Comparison of ENCODE assay signal across 15 cellular contexts in the genomic region with DNA sequence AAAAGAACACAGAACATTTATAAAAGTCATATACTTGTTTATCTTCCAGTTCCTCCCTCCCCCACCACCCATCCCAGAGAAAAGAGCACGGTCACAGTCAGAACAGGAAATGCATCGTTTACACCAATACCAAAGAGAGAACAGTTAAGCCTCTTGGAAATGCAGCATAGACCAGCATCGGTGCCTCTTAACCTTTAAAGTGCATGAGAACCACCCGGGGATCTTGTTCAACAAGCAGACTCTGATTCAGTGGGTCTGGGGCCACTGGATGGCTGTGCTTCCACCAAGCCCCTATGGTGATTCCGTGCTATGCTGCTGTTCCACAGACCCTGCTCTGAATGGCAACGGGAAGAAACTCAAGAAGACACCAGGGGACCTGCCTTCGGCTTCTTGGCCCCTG. TPM values are rescaled to one million over a fixed set of nuclear protein-coding genes. Genes with fewer than 3 reads are reported as not detected.
DNase-seq lines count a peak whose midpoint lies in the region; ATAC-seq and TF ChIP-seq lines count a peak whose summit lies in the region.
"Had no signal": no experiment of that assay in that cellular context is flagged by ENCODE, and none has a peak within 500 bp of the region (broad histone marks: within the 10 kb centered on the region; RNA-seq: fewer than 3 reads in every experiment).

No MANE protein-coding gene starts in this region.

- TF ChIP-seq CTCF in left ventricle myocardium inferior (IDR thresholded peaks at IDR 0.05; ENCODE audit: borderline replicate concordance) (no peak), upper lobe of right lung (IDR thresholded peaks at IDR 0.05) (no peak)

- H3K4me1 ChIP-seq in left ventricle myocardium inferior = peaks cover 21% of the 10 kb centered on the region
- peaks cover 18% of the 10 kb centered on the region for H3K4me1 ChIP-seq in upper lobe of right lung
- H3K4me1 ChIP-seq: BLaER1 had no signal

- no peaks in the 10 kb centered on the region for H3K9me3 ChIP-seq in left ventricle myocardium inferior (replicated peaks)
- H3K9me3 ChIP-seq in upper lobe of right lung = no peaks in the 10 kb centered on the region
- H3K9me3 ChIP-seq: BLaER1 had no signal

- H3K4me3 ChIP-seq in left ventricle myocardium inferior (peak overlapping the region; percentile 23), upper lobe of right lung (no peak overlapping the region)
- H3K4me3 ChIP-seq: BLaER1, cardiac muscle cell, SK-N-MC had no signal

- H3K36me3 Mint-ChIP-seq in activated T-helper 2 cell treated with anti-CD3 and anti-CD28 coated beads, Interferon-gamma antibody, Interleukin-2, Interleukin-4, amounts not matched to agents 10 μg/mL and 5 μg/mL and 100 μg/mL, durations not matched to agents 14 hours and 24 hours and 36 hours (ENCODE audit: low read depth) = peaks cover 2% of the 10 kb centered on the region
- peaks cover 0 to 3% (median 0%) of the 10 kb centered on the region in 3 donors for H3K36me3 Mint-ChIP-seq in immature natural killer cell

- H3K27me3 Mint-ChIP-seq in activated T-helper 2 cell treated with anti-CD3 and anti-CD28 coated beads, Interferon-gamma antibody, Interleukin-2, Interleukin-4, amounts not matched to agents 10 μg/mL and 5 μg/mL and 100 μg/mL, durations not matched to agents 14 hours and 24 hours and 36 hours (ENCODE audit: low read depth) = no peaks in the 10 kb centered on the region
- H3K27me3 Mint-ChIP-seq in immature natural killer cell (ENCODE audit: low read depth in 3 of 3) = peaks cover 0 to 2% (median 0%) of the 10 kb centered on the region in 3 donors

- H3K27me3 ChIP-seq in left ventricle myocardium inferior (ENCODE audit: low read depth) (no peaks in the 10 kb centered on the region), upper lobe of right lung (no peaks in the 10 kb centered on the region)
- H3K27me3 ChIP-seq: BLaER1, cardiac muscle cell had no signal

- no peak for DNase-seq in left ventricle myocardium inferior
- no peak for DNase-seq in Right ventricle myocardium superior
- DNase-seq in activated T-helper 2 cell treated with anti-CD3 and anti-CD28 coated beads, Interferon-gamma antibody, Interleukin-2, Interleukin-4, amounts not matched to agents 10 μg/mL and 5 μg/mL and 100 μg/mL, durations not matched to agents 14 hours and 24 hours and 36 hours (ENCODE audit: low spot score) = no peak
- DNase-seq in iris pigment epithelial cell (ENCODE audit: low read depth) = peak; percentile 97
- no peak for DNase-seq in upper lobe of right lung
- no peak for DNase-seq in immature natural killer cell
- DNase-seq: GOT3; hippocampal formation; NCI-H2081 treated with DMSO at 0.1 percent for 48 hours; stimulated activated naive CD4-positive, alpha-beta T cell treated with Interleukin-2 at 50 U/mL for 16 hours had no signal

- no peaks in the 10 kb centered on the region for H3K9me3 Mint-ChIP-seq in activated T-helper 2 cell treated with anti-CD3 and anti-CD28 coated beads, Interferon-gamma antibody, Interleukin-2, Interleukin-4, amounts not matched to agents 10 μg/mL and 5 μg/mL and 100 μg/mL, durations not matched to agents 14 hours and 24 hours and 36 hours
- no peaks in the 10 kb centered on the region for H3K9me3 Mint-ChIP-seq in immature natural killer cell

- H3K36me3 ChIP-seq in left ventricle myocardium inferior (peaks cover 10% of the 10 kb centered on the region), upper lobe of right lung (peaks cover 5% of the 10 kb centered on the region)
- H3K36me3 ChIP-seq: cardiac muscle cell had no signal

- H3K27ac ChIP-seq in left ventricle myocardium inferior (replicated peaks) (peak overlapping the region; percentile 87), upper lobe of right lung (peak overlapping the region; percentile 59)
- H3K27ac ChIP-seq: BLaER1, cardiac muscle cell, SK-N-MC had no signal

- intact Hi-C loops in left ventricle myocardium inferior (cut with micrococcal nuclease) (no loop called here), Right ventricle myocardium superior (cut with DNase I) (no loop called here), upper lobe of right lung (cut with DNase I) (no loop called here)
- intact Hi-C loops in activated T-helper 2 cell treated with anti-CD3 and anti-CD28 coated beads, Interferon-gamma antibody, Interleukin-2, Interleukin-4, amounts not matched to agents 10 μg/mL and 5 μg/mL and 100 μg/mL, durations not matched to agents 14 hours and 24 hours and 36 hours (cut with micrococcal nuclease) = no loop called here

- H3K4me1 Mint-ChIP-seq in activated T-helper 2 cell treated with anti-CD3 and anti-CD28 coated beads, Interferon-gamma antibody, Interleukin-2, Interleukin-4, amounts not matched to agents 10 μg/mL and 5 μg/mL and 100 μg/mL, durations not matched to agents 14 hours and 24 hours and 36 hours (ENCODE audit: low read depth) = peaks cover 11% of the 10 kb centered on the region
- H3K4me1 Mint-ChIP-seq in immature natural killer cell = peaks cover 2 to 10% of the 10 kb centered on the region in 2 donors

- no peak overlapping the region for H3K4me3 Mint-ChIP-seq in activated T-helper 2 cell treated with anti-CD3 and anti-CD28 coated beads, Interferon-gamma antibody, Interleukin-2, Interleukin-4, amounts not matched to agents 10 μg/mL and 5 μg/mL and 100 μg/mL, durations not matched to agents 14 hours and 24 hours and 36 hours (ENCODE audit: low read depth)
- peak overlapping the region in 1 of 5 donors; percentile 0 for H3K4me3 Mint-ChIP-seq in immature natural killer cell

- H3K27ac Mint-ChIP-seq in activated T-helper 2 cell treated with anti-CD3 and anti-CD28 coated beads, Interferon-gamma antibody, Interleukin-2, Interleukin-4, amounts not matched to agents 10 μg/mL and 5 μg/mL and 100 μg/mL, durations not matched to agents 14 hours and 24 hours and 36 hours = peak overlapping the region; percentile 2
- H3K27ac Mint-ChIP-seq in immature natural killer cell = no peak overlapping the region

- no peak for ATAC-seq in Right ventricle myocardium superior (ENCODE audit: poor library complexity)
- peak; percentile 16 for ATAC-seq in upper lobe of right lung
- ATAC-seq in GM21786 (IDR thresholded peaks at IDR 0.05; ENCODE audit: unreplicated experiment) = no peak
- no peak for ATAC-seq in HG03521 (IDR thresholded peaks at IDR 0.05; ENCODE audit: unreplicated experiment)

RNA-seq across cellular contexts. Expression of a gene that starts 19.2 kb away (rescaled TPM):
- total RNA-seq in left ventricle myocardium inferior (6.5 TPM), Right ventricle myocardium superior (7.3 TPM), upper lobe of right lung (41.4 TPM)
- total RNA-seq in activated T-helper 2 cell treated with anti-CD3 and anti-CD28 coated beads, Interferon-gamma antibody, Interleukin-2, Interleukin-4, amounts not matched to agents 10 μg/mL and 5 μg/mL and 100 μg/mL, durations not matched to agents 14 hours and 24 hours and 36 hours = 16.1 and 18.7 TPM in 2 replicates
- 1 to 10 TPM; 4.7 to 9.5 (median 8.8) TPM for polyA plus RNA-seq in immature natural killer cell

RNA-seq across cellular contexts. Expression of a gene that starts 41.9 kb away (rescaled TPM):
- total RNA-seq in left ventricle myocardium inferior = 19.3 TPM
- total RNA-seq in Right ventricle myocardium superior = 15.2 TPM
- 10.7 and 11.3 TPM in 2 replicates for total RNA-seq in activated T-helper 2 cell treated with anti-CD3 and anti-CD28 coated beads, Interferon-gamma antibody, Interleukin-2, Interleukin-4, amounts not matched to agents 10 μg/mL and 5 μg/mL and 100 μg/mL, durations not matched to agents 14 hours and 24 hours and 36 hours
- 19.9 TPM for total RNA-seq in upper lobe of right lung
- polyA plus RNA-seq in immature natural killer cell = 10 to 100 TPM; 19.6 to 28.5 (median 24.4) TPM

RNA-seq across cellular contexts. Expression of a gene that starts 42.2 kb away (rescaled TPM):
- total RNA-seq in left ventricle myocardium inferior (6.7 TPM), Right ventricle myocardium superior (5.7 TPM), upper lobe of right lung (18.6 TPM)
- 17.5 and 17.7 TPM in 2 replicates for total RNA-seq in activated T-helper 2 cell treated with anti-CD3 and anti-CD28 coated beads, Interferon-gamma antibody, Interleukin-2, Interleukin-4, amounts not matched to agents 10 μg/mL and 5 μg/mL and 100 μg/mL, durations not matched to agents 14 hours and 24 hours and 36 hours
- 10 to 100 TPM; 11.5 to 23.5 (median 15.9) TPM for polyA plus RNA-seq in immature natural killer cell
